8 cellular contexts compared by ENCODE assay signal in genomic region chr6:42880240-42880817, GRCh38. TPM values are rescaled to one million over a fixed set of nuclear protein-coding genes. Genes with fewer than 3 reads are reported as not detected.
DNase-seq lines count a peak whose midpoint lies in the region; TF ChIP-seq lines count a peak whose summit lies in the region.
"Not testable (repeated sequence)": the region's sequence is repeated elsewhere in the genome, so short reads cannot be mapped to it uniquely, and the experiment has no call there.

No MANE protein-coding gene starts in this region.

- not testable (repeated sequence) for TF ChIP-seq CTCF in C4-2B (conservative IDR thresholded peaks at IDR 0.05); WI38 (IDR thresholded peaks at IDR 0.05; ENCODE audit: low read depth, low read length); astrocyte of the cerebellum (IDR thresholded peaks at IDR 0.05; ENCODE audit: low read depth, low read length, missing control alignments); epithelial cell of proximal tubule (conservative IDR thresholded peaks at IDR 0.05; ENCODE audit: low read depth, low read length)

- H3K4me2 ChIP-seq in neuronal stem cell (ENCODE audit: insufficient read depth, low read length, poor library complexity, severe bottlenecking): peak overlapping the region; percentile 59

- peak overlapping the region; percentile 92 for H2AFZ ChIP-seq in neuronal stem cell (ENCODE audit: low read length)

- H3K9me3 Mint-ChIP-seq in IgD-negative memory B cell: not testable (repeated sequence)

- H2AK5ac ChIP-seq in neuronal stem cell (ENCODE audit: low read depth, low read length): not testable (repeated sequence)

- not testable (repeated sequence) for H4K91ac ChIP-seq in neuronal stem cell (ENCODE audit: low read depth, low read length, poor library complexity)

- not testable (repeated sequence) for H3K36me3 Mint-ChIP-seq in IgD-negative memory B cell

- WGBS in neuronal stem cell (ENCODE audit: extremely low coverage in 2 of 2, insufficient read length in 2 of 2, insufficient replicate concordance in 1 of 2), 2 donors: no CpG with 5 or more reads among the region's 25 CpGs

- H3K9ac ChIP-seq in neuronal stem cell (ENCODE audit: low read depth, low read length, poor library complexity): peak overlapping the region; percentile 83

- peak overlapping the region; percentile 69 for H2BK5ac ChIP-seq in neuronal stem cell (ENCODE audit: low read length)

- H3K4ac ChIP-seq in neuronal stem cell (ENCODE audit: low read length): not testable (repeated sequence)

- H3K4me3 Mint-ChIP-seq in IgD-negative memory B cell: peak overlapping the region; percentile 86 to 99 (median 98)

- H3K9me3 ChIP-seq in neuronal stem cell (replicated peaks in 1 of 2; ENCODE audit: control insufficient read depth in 2 of 2, insufficient read depth in 1 of 2, low read depth in 1 of 2, low read length in 2 of 2): not testable (repeated sequence)

- H3K18ac ChIP-seq in neuronal stem cell (ENCODE audit: low read length): peak overlapping the region; percentile 50

- H3K4me1 Mint-ChIP-seq in IgD-negative memory B cell: peaks cover 5 to 11% (median 11%) of the 10 kb centered on the region in 3 donors

- peak overlapping the region; percentile 83 to 99 (median 99) for H3K27ac Mint-ChIP-seq in IgD-negative memory B cell

- not testable (repeated sequence) for H3K4me1 ChIP-seq in neuronal stem cell (ENCODE audit: control insufficient read depth in 2 of 2, insufficient read depth in 1 of 2, low read depth in 1 of 2, low read length in 2 of 2)

- peaks cover 24 to 45% of the 10 kb centered on the region in 2 donors for H3K36me3 ChIP-seq in neuronal stem cell (replicated peaks in 1 of 2; ENCODE audit: control insufficient read depth in 2 of 2, insufficient read depth in 2 of 2, low read length in 2 of 2)

- H3K14ac ChIP-seq in neuronal stem cell (ENCODE audit: low read length): peak overlapping the region; percentile 11

- not testable (repeated sequence) for H3K23ac ChIP-seq in neuronal stem cell (ENCODE audit: low read depth, low read length, poor library complexity)

- peak overlapping the region; percentile 82 for H3K27ac ChIP-seq in C4-2B
- peak overlapping the region; percentile 96 for H3K27ac ChIP-seq in layer of hippocampus (ENCODE audit: low read depth, low read length)
- H3K27ac ChIP-seq in neuronal stem cell (replicated peaks; ENCODE audit: low read length): peak overlapping the region; percentile 43
- H3K27ac ChIP-seq in substantia nigra (ENCODE audit: low read depth, low read length, poor library complexity, severe bottlenecking): peak overlapping the region; percentile 92

- not testable (repeated sequence) for H2BK15ac ChIP-seq in neuronal stem cell (ENCODE audit: low read length)

- H3K27me3 Mint-ChIP-seq in IgD-negative memory B cell: not testable (repeated sequence)

- in situ Hi-C loops in astrocyte of the cerebellum (cut with HindIII; ENCODE audit: low sequenced_read_pairs): not testable (repeated sequence)

- peak overlapping the region; percentile 79 for H3K4me3 ChIP-seq in WI38 (ENCODE audit: low read depth, low read length)
- peak overlapping the region; percentile 98 for H3K4me3 ChIP-seq in astrocyte of the cerebellum (ENCODE audit: low read depth, low read length)
- H3K4me3 ChIP-seq in epithelial cell of proximal tubule (ENCODE audit: low read depth, low read length): peak overlapping the region; percentile 99
- H3K4me3 ChIP-seq in neuronal stem cell (ENCODE audit: low read length in 2 of 2): peak overlapping the region; percentile 83 to 84

- not testable (repeated sequence) for H3K79me1 ChIP-seq in neuronal stem cell (ENCODE audit: low read depth, low read length)

- H3K27me3 ChIP-seq in layer of hippocampus (ENCODE audit: control insufficient read depth, insufficient read depth, low read length); neuronal stem cell (ENCODE audit: control insufficient read depth in 3 of 3, insufficient read depth in 3 of 3, low read depth in 1 of 3, low read length in 3 of 3): not testable (repeated sequence)

- DNase-seq in astrocyte of the cerebellum (ENCODE audit: low read depth); epithelial cell of proximal tubule (ENCODE audit: low read depth); neuronal stem cell (ENCODE audit: low spot score): not testable (repeated sequence)
- peak in 1 of 49 donors; percentile 8 for DNase-seq in substantia nigra (lab: John Stamatoyannopoulos, UW)

- not testable (repeated sequence) for H4K8ac ChIP-seq in neuronal stem cell (ENCODE audit: low read depth, low read length)

- H2BK120ac ChIP-seq in neuronal stem cell (ENCODE audit: low read depth, low read length): not testable (repeated sequence)

- not testable (repeated sequence) for H2BK12ac ChIP-seq in neuronal stem cell (ENCODE audit: low read length)

RNA-seq across cellular contexts. Expression of gene RPL7L1, which starts 0.9 kb away (rescaled TPM):
- 72.3 TPM for polyA plus RNA-seq in IgD-negative memory B cell
- total RNA-seq in epithelial cell of proximal tubule: 95.0 and 155 TPM in 2 replicates
- 69.1 TPM for polyA plus RNA-seq in neuronal stem cell (2013, experiment 1 of 2)
- 69.7 TPM for polyA plus RNA-seq in neuronal stem cell (2013, experiment 2 of 2)

RNA-seq across cellular contexts. Expression of gene PTCRA, which starts 35.5 kb away (rescaled TPM):
- 1.0 TPM for polyA plus RNA-seq in IgD-negative memory B cell
- not detected in 2 replicates for total RNA-seq in epithelial cell of proximal tubule
- not detected for polyA plus RNA-seq in neuronal stem cell (2013, experiment 1 of 2)
- not detected for polyA plus RNA-seq in neuronal stem cell (2013, experiment 2 of 2)

RNA-seq across cellular contexts. Expression of gene CNPY3, which starts 49.0 kb away (rescaled TPM):
- polyA plus RNA-seq in IgD-negative memory B cell: 272 TPM
- 52.2 and 59.0 TPM in 2 replicates for total RNA-seq in epithelial cell of proximal tubule
- 39.7 TPM for polyA plus RNA-seq in neuronal stem cell (2013, experiment 1 of 2)
- polyA plus RNA-seq in neuronal stem cell (2013, experiment 2 of 2): 39.2 TPM

Comparison
In these comparisons a context has a peak if more than half of its experiments do, and no peak if none do; other contexts are left out.
1. H3K27ac ChIP-seq: peak in every context shown above with its lines; median percentile 96 in layer of hippocampus; 92 in substantia nigra; 82 in C4-2B; 43 in neuronal stem cell.